Comparison of ENCODE assay signal across 21 cellular contexts in genomic region chr2:161115605-161116097, GRCh38. TPM values are rescaled to one million over a fixed set of nuclear protein-coding genes. Genes with fewer than 3 reads are reported as not detected.
A peak's percentile ranks its signal among the peaks of the same experiment; 100 is the strongest.
DNase-seq lines count a peak whose midpoint lies in the region; ATAC-seq and TF ChIP-seq lines count a peak whose summit lies in the region.
"Had no signal": no experiment of that assay in that cellular context is flagged by ENCODE, and none has a peak within 500 bp of the region (broad histone marks: within the 10 kb centered on the region; RNA-seq: fewer than 3 reads in every experiment).

No MANE protein-coding gene starts in this region.

- no peak for TF ChIP-seq CTCF in osteoblast (IDR thresholded peaks at IDR 0.05; ENCODE audit: extremely low read depth, low read depth, low read length)

- H3K9me2 ChIP-seq in Karpas-422 (replicated peaks; ENCODE audit: insufficient read depth, low read length): no peaks in the 10 kb centered on the region

- H3K9me3 ChIP-seq in Karpas-422 (ENCODE audit: low read length) (no peaks in the 10 kb centered on the region), osteoblast (ENCODE audit: low read depth, low read length) (no peaks in the 10 kb centered on the region)
- H3K9me3 ChIP-seq: BE2C had no signal

- H3K36me3 ChIP-seq in Karpas-422 (ENCODE audit: insufficient read depth, low read length) (no peaks in the 10 kb centered on the region), osteoblast (ENCODE audit: insufficient read depth, low read length) (no peaks in the 10 kb centered on the region)
- H3K36me3 ChIP-seq: BE2C had no signal

- peak overlapping the region; percentile 66 for H3K4me2 ChIP-seq in Karpas-422 (ENCODE audit: low read depth, low read length, poor library complexity, severe bottlenecking)
- H3K4me2 ChIP-seq in osteoblast (ENCODE audit: insufficient read depth, low read length): no peak overlapping the region

- H3K27ac ChIP-seq in Karpas-422 (ENCODE audit: low read length) (peak overlapping the region; percentile 100), osteoblast (ENCODE audit: low read depth, low read length) (no peak overlapping the region)
- H3K27ac ChIP-seq: SK-N-MC had no signal

- H2AFZ ChIP-seq in Karpas-422 (ENCODE audit: low read length): no peak overlapping the region
- H2AFZ ChIP-seq in osteoblast (ENCODE audit: low read length): peak overlapping the region; percentile 13

- peak; percentile 26 for DNase-seq in CD1c-positive myeloid dendritic cell (ENCODE audit: extremely low spot score)
- peak; percentile 76 for DNase-seq in Karpas-422
- peak; percentile 15 for DNase-seq in amniotic epithelial cell (ENCODE audit: low read depth)
- no peak for DNase-seq in osteoblast (ENCODE audit: insufficient read length, low spot score, missing footprints)
- no peak for DNase-seq in NCI-H526 (lab: John Stamatoyannopoulos, UW)
- no peak for DNase-seq in retina
- DNase-seq: 8988T, ACHN, BE2C, IMR-90, KG1, NCI-H1048, NCI-H1417, NCI-H1694, NCI-H2029 treated with DMSO at 0.1 percent for 48 hours, NCI-H446 treated with DMSO at 0.1 percent for 48 hours, NCI-H526 treated with DMSO at 0.1 percent for 48 hours, SIG-M5 had no signal

- peak overlapping the region; percentile 70 for H3K9ac ChIP-seq in Karpas-422 (ENCODE audit: low read length)

- ATAC-seq in GM18498 (IDR thresholded peaks at IDR 0.05; ENCODE audit: unreplicated experiment): no peak
- no peak for ATAC-seq in HG03457 (IDR thresholded peaks at IDR 0.05; ENCODE audit: unreplicated experiment)

- H3K4me1 ChIP-seq in Karpas-422 (ENCODE audit: low read length): peaks cover 97% of the 10 kb centered on the region
- no peaks in the 10 kb centered on the region for H3K4me1 ChIP-seq in osteoblast (ENCODE audit: insufficient read depth, low read length)
- H3K4me1 ChIP-seq: BE2C had no signal

- H4K20me1 ChIP-seq in Karpas-422 (ENCODE audit: insufficient read depth, low read depth, low read length) (no peaks in the 10 kb centered on the region), osteoblast (ENCODE audit: insufficient read depth, low read length) (no peaks in the 10 kb centered on the region)

- H3K79me2 ChIP-seq in Karpas-422 (ENCODE audit: low read length): peaks cover 6% of the 10 kb centered on the region; the same call in 1 of the 2 replicates
- no peaks in the 10 kb centered on the region for H3K79me2 ChIP-seq in osteoblast (ENCODE audit: insufficient read depth, low read length)

- no peaks in the 10 kb centered on the region for H3K27me3 ChIP-seq in Karpas-422 (ENCODE audit: low read length)
- H3K27me3 ChIP-seq in osteoblast (ENCODE audit: insufficient read depth, low read length): no peaks in the 10 kb centered on the region
- H3K27me3 ChIP-seq: BE2C had no signal

- H3K4me3 ChIP-seq in Karpas-422 (ENCODE audit: low read length): peak overlapping the region; percentile 43
- no peak overlapping the region for H3K4me3 ChIP-seq in osteoblast (ENCODE audit: insufficient read depth, low read length)
- H3K4me3 ChIP-seq: SK-N-MC had no signal

RNA-seq across cellular contexts. Expression of gene TANK, which starts 44.6 kb away (rescaled TPM):
- 141 and 295 TPM in 2 replicates for total RNA-seq in Karpas-422 (2014; rRNA removed; shearing (Covaris generic); ENCODE audit: low replicate concordance)
- 112 and 127 TPM in 2 replicates for total RNA-seq in osteoblast

Comparison
In these comparisons a context has a peak if more than half of its experiments do, and no peak if none do; other contexts are left out.
1. DNase-seq: peak in CD1c-positive myeloid dendritic cell (single experiment), Karpas-422 (single experiment) and amniotic epithelial cell (single experiment); none in osteoblast (single experiment), NCI-H526 (0 of 2) and retina (single experiment).